In genomic region chr4:8540072-8540471, GRCh38 we compare ENCODE assay signal across 13 cellular contexts. TPM values are rescaled to one million over a fixed set of nuclear protein-coding genes. Genes with fewer than 3 reads are reported as not detected.
A peak's percentile ranks its signal among the peaks of the same experiment; 100 is the strongest.
DNase-seq lines count a peak whose midpoint lies in the region; ATAC-seq and FAIRE-seq lines count a peak whose summit lies in the region.
"Had no signal": no experiment of that assay in that cellular context is flagged by ENCODE, and none has a peak within 500 bp of the region (broad histone marks: within the 10 kb centered on the region; RNA-seq: fewer than 3 reads in every experiment).

No MANE protein-coding gene starts in this region.

- no peak overlapping the region for H3K4me3 ChIP-seq in CD8-positive, alpha-beta memory T cell (ENCODE audit: low read length)
- H3K4me3 ChIP-seq: suprapubic skin had no signal

- H3K4me1 Mint-ChIP-seq in CD8-positive, alpha-beta memory T cell, result peaks cover 7 to 12% (median 8%) of the 10 kb centered on the region in 3 donors
- H3K4me1 Mint-ChIP-seq in memory B cell, result no peaks in the 10 kb centered on the region

- no peak for DNase-seq in CD8-positive, alpha-beta memory T cell
- peak; percentile 45 for DNase-seq in activated CD4-positive, alpha-beta T cell treated with anti-CD3 and anti-CD28 coated beads for 48 hours
- no peak for DNase-seq in memory B cell (ENCODE audit: low spot score in 2 of 2)
- DNase-seq in pons (ENCODE audit: low spot score), result no peak
- DNase-seq in COR-L47 (lab: John Stamatoyannopoulos, UW), result no peak
- no peak for DNase-seq in frontal cortex (ENCODE audit: low spot score in 2 of 2)
- DNase-seq: aorta had no signal

- H3K9me3 Mint-ChIP-seq in CD8-positive, alpha-beta memory T cell, result no peaks in the 10 kb centered on the region
- H3K9me3 Mint-ChIP-seq in memory B cell, result no peaks in the 10 kb centered on the region
- H3K9me3 Mint-ChIP-seq: nephron had no signal

- ATAC-seq in GM21528 (IDR thresholded peaks at IDR 0.05; ENCODE audit: low FRiP score, unreplicated experiment), result peak; percentile 62
- no peak for ATAC-seq in memory B cell (ENCODE audit: low read depth)
- ATAC-seq in HG03354 (IDR thresholded peaks at IDR 0.05; ENCODE audit: poor library complexity, severe bottlenecking, unreplicated experiment), result no peak
- ATAC-seq: HCT116 had no signal

- H3K27me3 ChIP-seq in CD8-positive, alpha-beta memory T cell (ENCODE audit: insufficient read depth, low read length, poor library complexity, severe bottlenecking), result no peaks in the 10 kb centered on the region
- H3K27me3 ChIP-seq: suprapubic skin had no signal

- no peaks in the 10 kb centered on the region for H3K36me3 Mint-ChIP-seq in CD8-positive, alpha-beta memory T cell
- H3K36me3 Mint-ChIP-seq in memory B cell, result no peaks in the 10 kb centered on the region
- H3K36me3 Mint-ChIP-seq: CD14-positive monocyte had no signal

- no peaks in the 10 kb centered on the region for H3K4me1 ChIP-seq in CD8-positive, alpha-beta memory T cell (ENCODE audit: insufficient read depth, low read length)

- H3K27me3 Mint-ChIP-seq in CD8-positive, alpha-beta memory T cell, result no peaks in the 10 kb centered on the region
- no peaks in the 10 kb centered on the region for H3K27me3 Mint-ChIP-seq in memory B cell

- POLR2A ChIA-PET in CD8-positive, alpha-beta memory T cell (lab: Charles Lee), result no interaction called here

- no peaks in the 10 kb centered on the region for H3K9me3 ChIP-seq in CD8-positive, alpha-beta memory T cell (ENCODE audit: low read length)
- H3K9me3 ChIP-seq: suprapubic skin had no signal

- H3K27ac Mint-ChIP-seq in CD8-positive, alpha-beta memory T cell, result peak overlapping the region in 3 of 8 donors; percentile 61 to 95 (median 72)
- H3K27ac Mint-ChIP-seq in memory B cell, result no peak overlapping the region
- H3K27ac Mint-ChIP-seq: CD14-positive monocyte, nephron had no signal

- no peak for FAIRE-seq in frontal cortex (lab: Jason Lieb, UNC)

- H3K4me3 Mint-ChIP-seq in CD8-positive, alpha-beta memory T cell, result peak overlapping the region in 5 of 7 donors; percentile 44 to 81 (median 49)
- H3K4me3 Mint-ChIP-seq in memory B cell, result peak overlapping the region; percentile 29
- H3K4me3 Mint-ChIP-seq: CD14-positive monocyte, nephron had no signal

- H3K27ac ChIP-seq in CD8-positive, alpha-beta memory T cell (ENCODE audit: low read depth, low read length), result no peak overlapping the region
- H3K27ac ChIP-seq: suprapubic skin had no signal

- no peaks in the 10 kb centered on the region for H3K36me3 ChIP-seq in CD8-positive, alpha-beta memory T cell (ENCODE audit: insufficient read depth, low read length)
- H3K36me3 ChIP-seq: suprapubic skin had no signal

- CTCF ChIA-PET in CD8-positive, alpha-beta memory T cell (lab: Charles Lee), result no interaction called here

RNA-seq across cellular contexts. Expression of gene GPR78, which starts 40.1 kb away (rescaled TPM):
- total RNA-seq in CD8-positive, alpha-beta memory T cell, result not detected
- polyA plus RNA-seq in CD8-positive, alpha-beta memory T cell, result not detected
- under 0.01 TPM for total RNA-seq in frontal cortex
- total RNA-seq: suprapubic skin had no signal
- polyA plus RNA-seq: aorta, CD14-positive monocyte had no signal

RNA-seq across cellular contexts. Expression of gene CPZ, which starts 52.5 kb away (rescaled TPM):
- not detected for total RNA-seq in CD8-positive, alpha-beta memory T cell
- not detected for polyA plus RNA-seq in CD8-positive, alpha-beta memory T cell
- total RNA-seq in frontal cortex, result 2.9 TPM
- polyA plus RNA-seq: CD14-positive monocyte had no signal
